23 cellular contexts compared by ENCODE assay signal in the genomic region with DNA sequence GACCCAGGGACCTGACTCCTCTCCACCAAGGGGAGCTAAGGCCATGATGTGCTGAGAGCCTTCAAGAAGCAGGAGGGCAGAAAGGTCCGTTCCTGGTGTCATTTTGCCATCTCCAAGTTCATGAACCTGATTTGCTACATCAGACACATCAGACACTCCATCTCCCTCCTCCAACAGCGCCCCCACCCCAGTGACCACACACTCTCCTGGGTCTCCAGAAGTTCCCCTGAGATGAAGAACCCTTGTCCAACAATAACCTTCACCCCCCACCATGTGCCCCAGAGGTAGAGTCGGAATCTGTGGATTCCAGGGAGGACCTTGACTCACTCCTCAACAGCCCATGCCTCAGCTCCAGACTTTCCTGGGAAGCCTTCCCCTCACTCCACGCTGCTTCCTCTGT.
"Had no signal": no experiment of that assay in that cellular context is flagged by ENCODE, and none has a peak within 500 bp of the region (broad histone marks: within the 10 kb centered on the region; RNA-seq: fewer than 3 reads in every experiment).

No MANE protein-coding gene starts in this region.

- H3K4me3 ChIP-seq: ovary, psoas muscle, right lobe of liver, sigmoid colon, stomach, thoracic aorta, thyroid gland, tibial nerve, upper lobe of left lung, vagina had no signal

- H3K27me3 ChIP-seq: ovary, right lobe of liver, sigmoid colon, stomach, thyroid gland, tibial nerve, upper lobe of left lung, vagina had no signal

- DNase-seq: naive thymus-derived CD8-positive, alpha-beta T cell; nephron progenitor cell; occipital lobe; ovary; posterior cingulate gyrus; psoas muscle; right lobe of liver; sigmoid colon; small intestine; stimulated activated CD4-positive, alpha-beta T cell treated with anti-CD3 and anti-CD28 coated beads, Interleukin-15, amount 100 ng/mL, for 24 hours; stimulated activated CD4-positive, alpha-beta T cell treated with anti-CD3 and anti-CD28 coated beads, Interleukin-2, amount 100 ng/mL, for 48 hours; stimulated activated CD4-positive, alpha-beta T cell treated with anti-CD3 and anti-CD28 coated beads, Interleukin-4, amount 100 ng/mL, for 24 hours; stimulated activated naive B cell treated with anti-CD40 and anti-IgM and Interleukin-4, amounts not matched to agents 10 μg/mL and 1 μg/mL and 100 μg/mL, for 72 hours; stimulated activated naive CD4-positive, alpha-beta T cell treated with Interleukin-2 at 50 U/mL for 16 hours; trophoblast cell had no signal

- H3K9me3 ChIP-seq: ovary, psoas muscle, right lobe of liver, sigmoid colon, stomach, thoracic aorta, thyroid gland, tibial nerve, upper lobe of left lung, vagina had no signal

- H3K27ac ChIP-seq: ovary, parathyroid adenoma, psoas muscle, right lobe of liver, sigmoid colon, stomach, thoracic aorta, thyroid gland, tibial nerve, upper lobe of left lung, vagina had no signal

- H3K36me3 ChIP-seq: ovary, right lobe of liver, sigmoid colon, stomach, thoracic aorta, thyroid gland, tibial nerve, upper lobe of left lung, vagina had no signal

- H3K4me1 ChIP-seq: parathyroid adenoma, psoas muscle, right lobe of liver, sigmoid colon, stomach, tibial nerve, upper lobe of left lung, vagina had no signal

- ATAC-seq: naive thymus-derived CD8-positive, alpha-beta T cell; psoas muscle; right lobe of liver; stimulated activated effector memory CD8-positive, alpha-beta T cell treated with anti-CD3 and anti-CD28 coated beads, Interleukin-12 subunit alpha, Interleukin-12 subunit beta, amount 100 ng/mL, for 72 hours; stimulated activated naive B cell treated with anti-CD40 and anti-IgM and Interleukin-4, amounts not matched to agents 10 μg/mL and 1 μg/mL and 100 μg/mL, for 72 hours had no signal
